Comparison of ENCODE assay signal across 1 cellular context in the genomic region with DNA sequence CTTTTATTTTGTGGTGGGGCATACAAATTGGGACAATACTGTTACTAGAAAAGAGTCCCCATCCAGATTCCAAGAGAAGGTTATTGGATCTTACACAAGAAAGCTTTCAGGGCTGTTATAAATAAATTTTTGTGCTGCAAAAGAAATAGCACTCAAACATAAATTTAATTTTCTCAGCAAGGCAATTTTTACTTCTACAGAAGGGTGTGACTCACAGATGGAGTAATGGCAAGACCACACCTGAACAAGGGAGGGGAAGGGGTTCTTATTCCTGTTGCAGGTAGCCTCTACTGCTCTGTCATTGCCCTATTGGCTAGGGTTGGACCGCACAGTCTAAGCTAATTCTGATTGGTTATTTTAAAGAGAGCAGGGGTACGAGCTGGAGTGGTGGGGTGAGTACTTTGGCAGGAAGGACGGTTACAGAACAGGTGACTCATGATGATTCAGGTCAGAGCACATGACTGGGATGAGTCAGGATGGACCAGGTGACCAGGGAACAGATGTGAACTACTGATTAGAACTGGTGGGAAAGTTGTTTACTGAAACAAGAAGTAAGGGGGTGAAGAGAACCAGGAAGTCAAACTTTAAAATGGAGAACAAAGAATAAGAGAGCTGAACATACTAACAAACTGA.
TF ChIP-seq lines count a peak whose summit lies in the region.

No MANE protein-coding gene starts in this region.

TF ChIP-seq in SK-N-SH, 30 proteins besides CTCF, POLR2A, EP300 and RAD21 (continued from another document):
- no peak for TF ChIP-seq EZH2phosphoT487 (IDR thresholded peaks at IDR 0.05; ENCODE audit: borderline replicate concordance, low read depth)
- TF ChIP-seq MXI1 (IDR thresholded peaks at IDR 0.05; ENCODE audit: low read depth, low read length), result no peak
- no peak for TF ChIP-seq PBX3 (IDR thresholded peaks at IDR 0.05)
